In the genomic region with DNA sequence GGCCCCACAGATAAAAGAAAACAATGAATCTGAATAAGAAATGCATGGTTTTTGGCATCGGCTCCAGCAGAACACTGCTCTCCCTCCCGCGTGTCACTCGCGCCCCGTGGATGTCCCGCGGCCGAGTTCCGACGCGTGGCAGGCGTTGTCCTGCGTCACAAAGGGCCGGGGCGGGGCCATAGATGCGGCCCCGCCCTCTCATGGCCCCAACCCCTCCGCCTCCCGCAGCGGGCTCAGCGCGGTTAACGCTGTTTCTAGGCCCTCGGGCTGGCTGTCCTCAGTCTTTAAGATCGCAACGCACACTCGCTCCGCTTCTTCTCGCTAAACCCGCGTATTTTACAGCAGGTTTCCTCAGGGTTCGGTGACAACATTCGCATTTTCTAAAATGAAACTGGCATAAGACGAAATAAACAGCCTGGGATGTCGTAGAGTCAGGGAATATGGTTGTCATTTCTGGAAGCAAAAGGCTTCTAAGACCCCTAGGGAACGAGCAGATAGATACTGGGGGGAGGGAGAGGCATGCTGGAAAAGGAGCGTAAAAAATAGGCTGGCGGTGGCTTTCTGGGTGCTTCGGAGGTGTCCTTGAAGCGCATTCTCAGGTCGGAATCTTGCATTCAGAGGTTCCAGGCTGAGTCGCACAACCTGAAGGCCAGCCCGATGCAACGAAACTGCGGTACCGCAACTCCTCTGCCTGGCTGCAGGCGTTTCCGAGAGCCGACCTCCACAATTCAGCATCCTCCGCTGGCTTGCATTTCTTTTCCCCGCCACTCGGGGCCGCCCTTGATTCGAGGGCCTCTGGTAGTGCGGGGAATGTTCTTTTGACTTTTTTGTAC, we compare ENCODE assay signal across 8 cellular contexts. TPM values are rescaled to one million over a fixed set of nuclear protein-coding genes. Genes with fewer than 3 reads are reported as not detected.
A peak's percentile ranks its signal among the peaks of the same experiment; 100 is the strongest.
DNase-seq lines count a peak whose midpoint lies in the region; ATAC-seq and TF ChIP-seq lines count a peak whose summit lies in the region.

A gene with protein sequence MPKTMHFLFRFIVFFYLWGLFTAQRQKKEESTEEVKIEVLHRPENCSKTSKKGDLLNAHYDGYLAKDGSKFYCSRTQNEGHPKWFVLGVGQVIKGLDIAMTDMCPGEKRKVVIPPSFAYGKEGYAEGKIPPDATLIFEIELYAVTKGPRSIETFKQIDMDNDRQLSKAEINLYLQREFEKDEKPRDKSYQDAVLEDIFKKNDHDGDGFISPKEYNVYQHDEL (minus strand): TSS at position 159 of the 833 bp plus-strand sequence. CDS start 101 bp downstream, at position 58.

- H3K9me3 ChIP-seq in left lung: no peaks in the 10 kb centered on the region

- DNase-seq in BJ (ENCODE audit: low read depth) (no peak), GM19238 (ENCODE audit: insufficient read length, low spot score) (peak; percentile 53), NCI-H526 treated with DMSO at 0.1 percent for 48 hours (lab: John Stamatoyannopoulos, UW) (peak; percentile 90), left lung (peak; percentile 90 to 97)
- peak; percentile 86 for DNase-seq in activated CD4-positive, alpha-beta T cell treated with anti-CD3 and anti-CD28 coated beads, Interleukin-2, amount 10 ng/mL, durations not matched to agents 7 days and 5 days
- DNase-seq in stimulated activated CD4-positive, alpha-beta T cell treated with anti-CD3 and anti-CD28 coated beads, Interleukin-2, amount 100 ng/mL, for 48 hours: peak; percentile 67 to 74

- H3K4me3 ChIP-seq in BJ (ENCODE audit: low read depth, low read length): peak within 1 kb of the TSS; percentile 50
- H3K4me3 ChIP-seq in left lung: peak within 1 kb of the TSS; percentile 51 to 70

- H3K9me3 Mint-ChIP-seq in activated CD4-positive, alpha-beta T cell treated with anti-CD3 and anti-CD28 coated beads, Interleukin-2, amount 10 ng/mL, durations not matched to agents 7 days and 5 days: no peaks in the 10 kb centered on the region
- no peaks in the 10 kb centered on the region for H3K9me3 Mint-ChIP-seq in dendritic cell treated with granulocyte-macrophage colony-stimulating factor and Interleukin-4, amounts not matched to agents 40 ng/mL and 50 ng/mL, for 4 days

- H3K4me1 ChIP-seq in left lung: peaks cover 12 to 45% of the 10 kb centered on the region in 2 donors

- H3K4me1 Mint-ChIP-seq in activated CD4-positive, alpha-beta T cell treated with anti-CD3 and anti-CD28 coated beads, Interleukin-2, amount 10 ng/mL, durations not matched to agents 7 days and 5 days: peaks cover 41% of the 10 kb centered on the region
- peaks cover 23% of the 10 kb centered on the region for H3K4me1 Mint-ChIP-seq in dendritic cell treated with granulocyte-macrophage colony-stimulating factor and Interleukin-4, amounts not matched to agents 40 ng/mL and 50 ng/mL, for 4 days (ENCODE audit: low read depth)

- peaks cover 7% of the 10 kb centered on the region for H3K36me3 Mint-ChIP-seq in activated CD4-positive, alpha-beta T cell treated with anti-CD3 and anti-CD28 coated beads, Interleukin-2, amount 10 ng/mL, durations not matched to agents 7 days and 5 days (ENCODE audit: low read depth)
- peaks cover 20% of the 10 kb centered on the region for H3K36me3 Mint-ChIP-seq in dendritic cell treated with granulocyte-macrophage colony-stimulating factor and Interleukin-4, amounts not matched to agents 40 ng/mL and 50 ng/mL, for 4 days (ENCODE audit: low read depth)

- CTCF ChIA-PET in BJ (lab: Yijun Ruan, JAX): interaction anchor here (0.6 kb wide), 1 partner anchor 493 kb away, joined by 3 read pairs; no protein-coding TSS in a partner anchor
- CTCF ChIA-PET in activated CD4-positive, alpha-beta T cell treated with anti-CD3 and anti-CD28 coated beads, Interleukin-2, amount 10 ng/mL, durations not matched to agents 7 days and 5 days (lab: Charles Lee): interaction anchor here (0.7 to 1.6 kb wide), 2 partner anchors 16 to 64 kb away, joined by 3 to 7 read pairs; no protein-coding TSS in a partner anchor

- POLR2A ChIA-PET in BJ (lab: Charles Lee): no interaction called here
- POLR2A ChIA-PET in activated CD4-positive, alpha-beta T cell treated with anti-CD3 and anti-CD28 coated beads, Interleukin-2, amount 10 ng/mL, durations not matched to agents 7 days and 5 days (lab: Charles Lee): no interaction called here

- H3K36me3 ChIP-seq in BJ (ENCODE audit: control insufficient read depth, insufficient read depth, low read length): no peaks in the 10 kb centered on the region
- H3K36me3 ChIP-seq in left lung: no peaks in the 10 kb centered on the region

- peak within 1 kb of the TSS; percentile 97 to 99 for H3K27ac ChIP-seq in left lung

- TF ChIP-seq CTCF in BJ (IDR thresholded peaks at IDR 0.05; ENCODE audit: insufficient read depth, low read depth, low read length) (peak; percentile 78), left lung (IDR thresholded peaks at IDR 0.05) (peak; percentile 72 to 75)

- H3K27me3 ChIP-seq in BJ (ENCODE audit: control insufficient read depth, insufficient read depth, low read length): no peaks in the 10 kb centered on the region
- H3K27me3 ChIP-seq in left lung: no peaks in the 10 kb centered on the region

- H3K27me3 Mint-ChIP-seq in activated CD4-positive, alpha-beta T cell treated with anti-CD3 and anti-CD28 coated beads, Interleukin-2, amount 10 ng/mL, durations not matched to agents 7 days and 5 days: no peaks in the 10 kb centered on the region
- no peaks in the 10 kb centered on the region for H3K27me3 Mint-ChIP-seq in dendritic cell treated with granulocyte-macrophage colony-stimulating factor and Interleukin-4, amounts not matched to agents 40 ng/mL and 50 ng/mL, for 4 days

- peak within 1 kb of the TSS; percentile 97 for H3K4me3 Mint-ChIP-seq in activated CD4-positive, alpha-beta T cell treated with anti-CD3 and anti-CD28 coated beads, Interleukin-2, amount 10 ng/mL, durations not matched to agents 7 days and 5 days
- peak within 1 kb of the TSS; percentile 95 for H3K4me3 Mint-ChIP-seq in dendritic cell treated with granulocyte-macrophage colony-stimulating factor and Interleukin-4, amounts not matched to agents 40 ng/mL and 50 ng/mL, for 4 days

- intact Hi-C loops in dendritic cell treated with granulocyte-macrophage colony-stimulating factor and Interleukin-4, amounts not matched to agents 40 ng/mL and 50 ng/mL, for 4 days (cut with micrococcal nuclease): loop anchor here (2.0 kb wide), 1 partner anchor 66 kb away; no protein-coding TSS in a partner anchor
- intact Hi-C loops in left lung (cut with DNase I): no loop called here

- peak within 1 kb of the TSS; percentile 100 for H3K27ac Mint-ChIP-seq in activated CD4-positive, alpha-beta T cell treated with anti-CD3 and anti-CD28 coated beads, Interleukin-2, amount 10 ng/mL, durations not matched to agents 7 days and 5 days
- peak within 1 kb of the TSS; percentile 98 for H3K27ac Mint-ChIP-seq in dendritic cell treated with granulocyte-macrophage colony-stimulating factor and Interleukin-4, amounts not matched to agents 40 ng/mL and 50 ng/mL, for 4 days

- peak; percentile 34 for ATAC-seq in HG03442 (IDR thresholded peaks at IDR 0.05; ENCODE audit: unreplicated experiment)
- peak; percentile 89 for ATAC-seq in left lung

RNA-seq across cellular contexts. Expression of the gene that starts here (rescaled TPM):
- polyA plus RNA-seq in BJ (2011; rRNA removed): 32.4 and 59.2 TPM in 2 replicates
- polyA minus RNA-seq in BJ (2011; rRNA and poly(A)+ RNA removed): 5.3 and 5.6 TPM in 2 replicates
- 1 to 10 TPM; 1.4 to 2.1 TPM for total RNA-seq in activated CD4-positive, alpha-beta T cell treated with anti-CD3 and anti-CD28 coated beads, Interleukin-2, amount 10 ng/mL, durations not matched to agents 7 days and 5 days
- 10 to 100 TPM; 12.9 to 25.9 TPM for total RNA-seq in left lung

Comparison
In these comparisons a context has a peak if more than half of its experiments do, and no peak if none do; other contexts are left out.
1. RNA of the gene that starts here (total RNA-seq): 12.9 to 25.9 TPM in left lung; 1.4 to 2.1 TPM in activated CD4-positive, alpha-beta T cell treated with anti-CD3 and anti-CD28 coated beads, Interleukin-2, amount 10 ng/mL, durations not matched to agents 7 days and 5 days; every median in the first group is over 4 times any median in the second.